ENCODE assay signal across 27 cellular contexts in genomic region chr1:162381941-162382750, GRCh38. TPM values are rescaled to one million over a fixed set of nuclear protein-coding genes. Genes with fewer than 3 reads are reported as not detected.
DNase-seq lines count a peak whose midpoint lies in the region; ATAC-seq and TF ChIP-seq lines count a peak whose summit lies in the region.
"Had no signal": no experiment of that assay in that cellular context is flagged by ENCODE, and none has a peak within 500 bp of the region (broad histone marks: within the 10 kb centered on the region; RNA-seq: fewer than 3 reads in every experiment).

No MANE protein-coding gene starts in this region.

- no peak for TF ChIP-seq CTCF in mammary epithelial cell (conservative IDR thresholded peaks at IDR 0.05 in 1 of 2, IDR thresholded peaks at IDR 0.05 in 1 of 2; ENCODE audit: extremely low read depth in 1 of 2, insufficient read depth in 1 of 2, low read depth in 1 of 2, low read length in 2 of 2)

- H3K36me3 ChIP-seq in mammary epithelial cell (ENCODE audit: insufficient read depth, low read length), result no peaks in the 10 kb centered on the region
- H3K36me3 ChIP-seq in muscle layer of duodenum (ENCODE audit: control insufficient read depth in 1 of 2, insufficient read depth in 2 of 2, low read length in 2 of 2), result no peaks in the 10 kb centered on the region
- no peaks in the 10 kb centered on the region for H3K36me3 ChIP-seq in urinary bladder (ENCODE audit: insufficient read depth)
- H3K36me3 ChIP-seq: adrenal gland, thyroid gland had no signal

- in situ Hi-C loops in mammary epithelial cell (cut with MboI; ENCODE audit: low sequenced_read_pairs in 2 of 2), result no loop called here

- no TSS peak for BruUV-seq in mammary epithelial cell (replicated peaks; lab: Mats Ljungman, UMichigan)

- H3K4me2 ChIP-seq in mammary epithelial cell (ENCODE audit: insufficient read depth, low read depth, low read length), result peak overlapping the region; percentile 62

- H2AFZ ChIP-seq in mammary epithelial cell (ENCODE audit: low read depth, low read length), result peak overlapping the region; percentile 11
- H2AFZ ChIP-seq: parathyroid adenoma had no signal

- no peaks in the 10 kb centered on the region for H4K20me1 ChIP-seq in mammary epithelial cell (ENCODE audit: insufficient read depth, low read length)

- DNase-seq in mammary epithelial cell (no peak), islet precursor cell (peak; percentile 35), medulla oblongata (ENCODE audit: extremely low spot score) (no peak), NCI-H774 (lab: John Stamatoyannopoulos, UW) (no peak)
- DNase-seq: activated CD4-positive, alpha-beta T cell treated with anti-CD3 and anti-CD28 coated beads, Interleukin-2, amount 50 U/mL, for 4 hours; AML-193; CD8-positive, alpha-beta memory T cell; DMS79 treated with DMSO at 0.1 percent for 48 hours; dorsolateral prefrontal cortex; glutamatergic neuron; IMR-90; natural killer cell; NCI-H1436; NCI-H526 treated with DMSO at 0.1 percent for 48 hours; SIG-M5; stimulated activated CD4-positive, alpha-beta T cell treated with anti-CD3 and anti-CD28 coated beads, Interleukin-2, amount 100 ng/mL, for 24 hours; stimulated activated naive B cell treated with anti-CD40 and anti-IgM and Interleukin-4, amounts not matched to agents 10 μg/mL and 1 μg/mL and 100 μg/mL, for 72 hours; thyroid gland had no signal

- intact Hi-C loops in mammary epithelial cell (cut with micrococcal nuclease), result no loop called here

- CTCF ChIA-PET in mammary epithelial cell (lab: Charles Lee; ENCODE audit: low non-redundant PET), result no interaction called here

- 91% methylated on average over 12 of the region's 13 CpGs for WGBS in mammary epithelial cell (ENCODE audit: low coverage, missing lambda C conversion rate)
- 91% methylated on average over 13 of the region's 13 CpGs for WGBS in urinary bladder

- H3K27me3 ChIP-seq in mammary epithelial cell (ENCODE audit: insufficient read depth, low read length) (no peaks in the 10 kb centered on the region), muscle layer of duodenum (ENCODE audit: low read depth, low read length) (no peaks in the 10 kb centered on the region)
- H3K27me3 ChIP-seq: adrenal gland, dorsolateral prefrontal cortex, thyroid gland had no signal

- no peak overlapping the region for H3K9ac ChIP-seq in mammary epithelial cell (ENCODE audit: insufficient read depth, low read length)
- H3K9ac ChIP-seq: parathyroid adenoma had no signal

- no peak for ATAC-seq in GM18873 (IDR thresholded peaks at IDR 0.05; ENCODE audit: low FRiP score, unreplicated experiment)
- ATAC-seq: natural killer cell; stimulated activated naive B cell treated with anti-CD40 and anti-IgM and Interleukin-4, amounts not matched to agents 10 μg/mL and 1 μg/mL and 100 μg/mL, for 72 hours had no signal

- dilution Hi-C loops in mammary epithelial cell (cut with HindIII; ENCODE audit: low sequenced_read_pairs), result loop anchor here (5.0 kb wide), 1 partner anchor 70 kb away; no protein-coding TSS in a partner anchor

- H3K4me1 ChIP-seq in mammary epithelial cell (ENCODE audit: insufficient read depth, low read length) (peaks cover 17% of the 10 kb centered on the region), muscle layer of duodenum (ENCODE audit: control insufficient read depth in 1 of 2, insufficient read depth in 2 of 2, low read length in 2 of 2) (no peaks in the 10 kb centered on the region), urinary bladder (ENCODE audit: insufficient read depth) (no peaks in the 10 kb centered on the region)
- H3K4me1 ChIP-seq: adrenal gland, parathyroid adenoma, thyroid gland had no signal

- H3K27ac ChIP-seq in mammary epithelial cell (ENCODE audit: insufficient read depth, low read depth, low read length), result peak overlapping the region; percentile 53
- peak overlapping the region; percentile 60 for H3K27ac ChIP-seq in muscle layer of duodenum (ENCODE audit: low read length)
- H3K27ac ChIP-seq in urinary bladder (ENCODE audit: low read depth), result peak overlapping the region; percentile 60
- H3K27ac ChIP-seq: adrenal gland, dorsolateral prefrontal cortex, parathyroid adenoma, thyroid gland, VCaP had no signal

- H3K9me3 ChIP-seq in mammary epithelial cell (replicated peaks; ENCODE audit: insufficient read depth, low read length) (no peaks in the 10 kb centered on the region), muscle layer of duodenum (ENCODE audit: control insufficient read depth in 1 of 2, low read length in 2 of 2) (no peaks in the 10 kb centered on the region)
- H3K9me3 ChIP-seq: adrenal gland, thyroid gland had no signal

- H3K79me2 ChIP-seq in mammary epithelial cell (ENCODE audit: insufficient read depth, low read length), result no peaks in the 10 kb centered on the region
- H3K79me2 ChIP-seq: parathyroid adenoma had no signal

- no peak overlapping the region for H3K4me3 ChIP-seq in mammary epithelial cell (replicated peaks in 1 of 3; ENCODE audit: insufficient read depth in 1 of 3, low read depth in 2 of 3, low read length in 3 of 3)
- H3K4me3 ChIP-seq in muscle layer of duodenum (ENCODE audit: low read depth in 1 of 2, low read length in 2 of 2), result no peak overlapping the region
- no peak overlapping the region for H3K4me3 ChIP-seq in urinary bladder (ENCODE audit: low read depth, low read length)
- H3K4me3 ChIP-seq: adrenal gland, dorsolateral prefrontal cortex, thyroid gland had no signal

RNA-seq across cellular contexts. Expression of gene C1orf226, which starts 0.6 kb away (rescaled TPM):
- total RNA-seq in mammary epithelial cell (1 to 10 TPM; 1.5 to 2.2 TPM), urinary bladder (1.4 TPM)
- polyA plus RNA-seq in mammary epithelial cell (0.62 TPM), urinary bladder (2.2 TPM)
- polyA minus RNA-seq in mammary epithelial cell, result 4.2 TPM
- total RNA-seq: OCI-LY7; T-helper 1 cell treated with Interleukin-12 subunit alpha and Interleukin-12 subunit beta and Interleukin-4 antibody, amounts not matched to agents 30 ng/mL and 1 ng/mL, for 36 hours had no signal
- polyA plus RNA-seq: CD8-positive, alpha-beta memory T cell had no signal

RNA-seq across cellular contexts. Expression of gene SPATA46, which starts 5.5 kb away (rescaled TPM):
- not detected for total RNA-seq in mammary epithelial cell
- not detected for polyA plus RNA-seq in mammary epithelial cell
- not detected for polyA minus RNA-seq in mammary epithelial cell
- total RNA-seq in urinary bladder, result not detected
- polyA plus RNA-seq in urinary bladder, result not detected
- total RNA-seq: adrenal gland; CD8-positive, alpha-beta memory T cell; dorsolateral prefrontal cortex; IMR-90; M059J; natural killer cell; OCI-LY7; T-helper 1 cell treated with Interleukin-12 subunit alpha and Interleukin-12 subunit beta and Interleukin-4 antibody, amounts not matched to agents 30 ng/mL and 1 ng/mL, for 36 hours; thyroid gland had no signal
- polyA plus RNA-seq: adrenal gland; CD8-positive, alpha-beta memory T cell; IMR-90 had no signal

RNA-seq across cellular contexts. Expression of gene SH2D1B, which starts 29.8 kb away (rescaled TPM):
- not detected for total RNA-seq in mammary epithelial cell
- 0.05 TPM for polyA plus RNA-seq in mammary epithelial cell
- polyA minus RNA-seq in mammary epithelial cell, result not detected
- total RNA-seq in urinary bladder, result 0.37 TPM
- 0.08 TPM for polyA plus RNA-seq in urinary bladder
- total RNA-seq: CD8-positive, alpha-beta memory T cell; OCI-LY7; T-helper 1 cell treated with Interleukin-12 subunit alpha and Interleukin-12 subunit beta and Interleukin-4 antibody, amounts not matched to agents 30 ng/mL and 1 ng/mL, for 36 hours; thyroid gland had no signal
